In genomic region chr1:24544239-24544638, GRCh38 we compare ENCODE assay signal across 21 cellular contexts. TPM values are rescaled to one million over a fixed set of nuclear protein-coding genes. Genes with fewer than 3 reads are reported as not detected.
"Had no signal": no experiment of that assay in that cellular context is flagged by ENCODE, and none has a peak within 500 bp of the region (broad histone marks: within the 10 kb centered on the region; RNA-seq: fewer than 3 reads in every experiment).

No MANE protein-coding gene starts in this region.

- H3K36me3 ChIP-seq: gastroesophageal sphincter, left lung, tibial artery, vagina had no signal

- H3K27me3 ChIP-seq: vagina had no signal

- H3K4me1 ChIP-seq: gastroesophageal sphincter, parathyroid adenoma, vagina had no signal

- ATAC-seq: activated naive CD8-positive, alpha-beta T cell treated with anti-CD3 and anti-CD28 coated beads, Interleukin-2, amount 50 U/mL, for 24 hours; activated T-helper 17 cell treated with anti-CD3 and anti-CD28 coated beads, Interleukin-2, amount 50 U/mL, for 72 hours; gastroesophageal sphincter; left lung; naive thymus-derived CD8-positive, alpha-beta T cell; stimulated activated naive B cell treated with anti-CD40 and anti-IgM and Interleukin-4, amounts not matched to agents 10 μg/mL and 1 μg/mL and 100 μg/mL, for 72 hours had no signal

- H3K27ac Mint-ChIP-seq: activated naive CD4-positive, alpha-beta T cell treated with anti-CD3 and anti-CD28 coated beads for 36 hours; activated naive CD8-positive, alpha-beta T cell treated with anti-CD3 and anti-CD28 coated beads, Interleukin-2, amount 50 U/mL, for 24 hours; activated T-helper 17 cell treated with anti-CD3 and anti-CD28 coated beads, Interleukin-2, amount 50 U/mL, for 72 hours; dendritic cell treated with granulocyte-macrophage colony-stimulating factor and Interleukin-4, amounts not matched to agents 40 ng/mL and 50 ng/mL, for 4 days; memory B cell; stimulated activated naive B cell treated with anti-CD40 and anti-IgM and Interleukin-4, amounts not matched to agents 10 μg/mL and 1 μg/mL and 100 μg/mL, for 72 hours had no signal

- H3K9me3 Mint-ChIP-seq: activated naive CD4-positive, alpha-beta T cell treated with anti-CD3 and anti-CD28 coated beads for 36 hours; activated naive CD8-positive, alpha-beta T cell treated with anti-CD3 and anti-CD28 coated beads, Interleukin-2, amount 50 U/mL, for 24 hours; activated T-helper 17 cell treated with anti-CD3 and anti-CD28 coated beads, Interleukin-2, amount 50 U/mL, for 72 hours; dendritic cell treated with granulocyte-macrophage colony-stimulating factor and Interleukin-4, amounts not matched to agents 40 ng/mL and 50 ng/mL, for 4 days; memory B cell; naive thymus-derived CD8-positive, alpha-beta T cell; stimulated activated naive B cell treated with anti-CD40 and anti-IgM and Interleukin-4, amounts not matched to agents 10 μg/mL and 1 μg/mL and 100 μg/mL, for 72 hours had no signal

- H3K4me3 ChIP-seq: gastroesophageal sphincter, left lung, tibial artery, vagina had no signal

- DNase-seq: activated CD4-positive, alpha-beta T cell treated with anti-CD3 and anti-CD28 coated beads, Interleukin-2, amount 50 U/mL, for 4 hours; activated CD4-positive, CD25-positive, alpha-beta regulatory T cell treated with anti-CD3 and anti-CD28 coated beads, Interleukin-2, amount 50 U/mL, for 72 hours; activated naive CD4-positive, alpha-beta T cell treated with anti-CD3 and anti-CD28 coated beads for 36 hours; activated naive CD8-positive, alpha-beta T cell treated with anti-CD3 and anti-CD28 coated beads, Interleukin-2, amount 50 U/mL, for 24 hours; activated T-cell treated with anti-CD3 and anti-CD28 coated beads for 4 hours; aorta; cerebellar nuclear complex; effector memory CD4-positive, alpha-beta T cell; erythroblast; left lung; naive thymus-derived CD8-positive, alpha-beta T cell; retina; stimulated activated CD4-positive, alpha-beta T cell treated with anti-CD3 and anti-CD28 coated beads, Interleukin-4, amount 100 ng/mL, for 1 hour; stimulated activated naive B cell treated with anti-CD40 and anti-IgM and Interleukin-4, amounts not matched to agents 10 μg/mL and 1 μg/mL and 100 μg/mL, for 72 hours; tibial artery had no signal

- H3K9ac ChIP-seq: parathyroid adenoma had no signal

- H3K9me3 ChIP-seq: gastroesophageal sphincter, left lung, tibial artery, vagina had no signal

- H3K4me3 Mint-ChIP-seq: activated naive CD4-positive, alpha-beta T cell treated with anti-CD3 and anti-CD28 coated beads for 36 hours; activated naive CD8-positive, alpha-beta T cell treated with anti-CD3 and anti-CD28 coated beads, Interleukin-2, amount 50 U/mL, for 24 hours; dendritic cell treated with granulocyte-macrophage colony-stimulating factor and Interleukin-4, amounts not matched to agents 40 ng/mL and 50 ng/mL, for 4 days; memory B cell; naive thymus-derived CD8-positive, alpha-beta T cell; stimulated activated naive B cell treated with anti-CD40 and anti-IgM and Interleukin-4, amounts not matched to agents 10 μg/mL and 1 μg/mL and 100 μg/mL, for 72 hours had no signal

- H3K27me3 Mint-ChIP-seq: activated naive CD8-positive, alpha-beta T cell treated with anti-CD3 and anti-CD28 coated beads, Interleukin-2, amount 50 U/mL, for 24 hours; activated T-helper 17 cell treated with anti-CD3 and anti-CD28 coated beads, Interleukin-2, amount 50 U/mL, for 72 hours; memory B cell; stimulated activated naive B cell treated with anti-CD40 and anti-IgM and Interleukin-4, amounts not matched to agents 10 μg/mL and 1 μg/mL and 100 μg/mL, for 72 hours had no signal

- H3K27ac ChIP-seq: gastroesophageal sphincter, left lung, parathyroid adenoma, tibial artery, vagina had no signal

- H3K36me3 Mint-ChIP-seq: memory B cell; stimulated activated naive B cell treated with anti-CD40 and anti-IgM and Interleukin-4, amounts not matched to agents 10 μg/mL and 1 μg/mL and 100 μg/mL, for 72 hours had no signal

RNA-seq across cellular contexts. Expression of gene NCMAP, which starts 11.6 kb away (rescaled TPM):
- total RNA-seq: activated T-helper 17 cell treated with anti-CD3 and anti-CD28 coated beads, Interleukin-2, amount 50 U/mL, for 72 hours had no signal
